Comparison of ENCODE assay signal across 1 cellular context in the genomic region with DNA sequence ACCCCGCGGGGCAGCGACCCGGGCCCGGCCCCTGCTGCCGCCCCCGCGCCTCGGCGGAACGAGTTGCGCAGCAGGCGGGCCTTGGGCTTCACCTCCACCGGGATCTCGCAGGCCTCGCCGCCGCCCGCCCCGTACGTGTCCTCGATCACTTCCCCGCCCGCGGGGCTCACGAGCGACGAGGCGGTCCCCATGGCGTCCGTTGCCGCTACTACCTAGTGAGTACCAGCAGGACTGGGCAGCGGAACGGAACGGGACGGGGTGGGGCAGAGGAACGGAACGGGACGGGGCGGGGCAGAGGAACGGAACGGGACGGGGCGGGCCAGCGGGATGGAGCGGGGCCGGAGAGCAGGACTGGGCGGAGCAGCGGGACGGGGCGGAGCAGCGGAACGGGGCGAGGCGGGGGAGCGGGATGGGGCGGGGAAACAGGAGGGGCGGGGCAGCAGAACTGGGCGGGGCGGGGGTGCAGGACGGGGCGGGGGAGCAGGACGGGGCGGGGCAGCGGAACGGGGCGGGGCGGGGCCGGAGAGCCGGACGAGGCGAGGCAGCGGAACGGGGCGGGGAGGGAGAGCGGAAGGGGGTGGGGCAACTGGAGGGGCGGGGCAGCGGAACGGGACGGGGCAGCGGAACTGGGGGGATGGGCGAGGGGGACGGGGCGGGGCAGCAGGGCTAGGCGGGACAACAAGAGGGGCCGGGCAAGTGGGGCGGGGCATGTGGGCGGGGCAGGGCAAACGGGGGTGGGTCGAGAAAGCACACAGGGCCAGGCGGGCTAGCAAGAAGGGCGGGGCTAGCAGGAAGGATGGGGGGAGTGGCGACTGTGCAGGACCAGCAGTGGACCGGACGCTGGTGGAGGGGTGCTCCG.
TF ChIP-seq lines count a peak whose summit lies in the region.

A gene with protein sequence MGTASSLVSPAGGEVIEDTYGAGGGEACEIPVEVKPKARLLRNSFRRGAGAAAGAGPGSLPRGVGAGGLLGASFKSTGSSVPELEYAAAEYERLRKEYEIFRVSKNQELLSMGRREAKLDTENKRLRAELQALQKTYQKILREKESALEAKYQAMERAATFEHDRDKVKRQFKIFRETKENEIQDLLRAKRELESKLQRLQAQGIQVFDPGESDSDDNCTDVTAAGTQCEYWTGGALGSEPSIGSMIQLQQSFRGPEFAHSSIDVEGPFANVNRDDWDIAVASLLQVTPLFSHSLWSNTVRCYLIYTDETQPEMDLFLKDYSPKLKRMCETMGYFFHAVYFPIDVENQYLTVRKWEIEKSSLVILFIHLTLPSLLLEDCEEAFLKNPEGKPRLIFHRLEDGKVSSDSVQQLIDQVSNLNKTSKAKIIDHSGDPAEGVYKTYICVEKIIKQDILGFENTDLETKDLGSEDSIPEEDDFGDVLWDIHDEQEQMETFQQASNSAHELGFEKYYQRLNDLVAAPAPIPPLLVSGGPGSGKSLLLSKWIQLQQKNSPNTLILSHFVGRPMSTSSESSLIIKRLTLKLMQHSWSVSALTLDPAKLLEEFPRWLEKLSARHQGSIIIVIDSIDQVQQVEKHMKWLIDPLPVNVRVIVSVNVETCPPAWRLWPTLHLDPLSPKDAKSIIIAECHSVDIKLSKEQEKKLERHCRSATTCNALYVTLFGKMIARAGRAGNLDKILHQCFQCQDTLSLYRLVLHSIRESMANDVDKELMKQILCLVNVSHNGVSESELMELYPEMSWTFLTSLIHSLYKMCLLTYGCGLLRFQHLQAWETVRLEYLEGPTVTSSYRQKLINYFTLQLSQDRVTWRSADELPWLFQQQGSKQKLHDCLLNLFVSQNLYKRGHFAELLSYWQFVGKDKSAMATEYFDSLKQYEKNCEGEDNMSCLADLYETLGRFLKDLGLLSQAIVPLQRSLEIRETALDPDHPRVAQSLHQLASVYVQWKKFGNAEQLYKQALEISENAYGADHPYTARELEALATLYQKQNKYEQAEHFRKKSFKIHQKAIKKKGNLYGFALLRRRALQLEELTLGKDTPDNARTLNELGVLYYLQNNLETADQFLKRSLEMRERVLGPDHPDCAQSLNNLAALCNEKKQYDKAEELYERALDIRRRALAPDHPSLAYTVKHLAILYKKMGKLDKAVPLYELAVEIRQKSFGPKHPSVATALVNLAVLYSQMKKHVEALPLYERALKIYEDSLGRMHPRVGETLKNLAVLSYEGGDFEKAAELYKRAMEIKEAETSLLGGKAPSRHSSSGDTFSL (N-terminal part only) (minus strand): TSS at position 245 of the 859 bp plus-strand sequence. CDS start 54 bp downstream, at position 191.

TF ChIP-seq in H1, 55 proteins besides CTCF, POLR2A, EP300 and RAD21:
- TF ChIP-seq SP1 (IDR thresholded peaks at IDR 0.05; ENCODE audit: low read depth, low read length) (peak; percentile 49; the same call in 1 of the 2 replicates), SIX5 (IDR thresholded peaks at IDR 0.05; ENCODE audit: low read depth, low read length) (no peak), MAFK (IDR thresholded peaks at IDR 0.05; ENCODE audit: low read depth, low read length) (no peak), CBX5 (IDR thresholded peaks at IDR 0.05; ENCODE audit: low read depth, low read length) (no peak), TBP (IDR thresholded peaks at IDR 0.05; ENCODE audit: low read depth, low read length) (0 out of 2 replicates have a peak, but pooled peaks have one; percentile 18), SIN3A (conservative IDR thresholded peaks at IDR 0.05 in 1 of 2, IDR thresholded peaks at IDR 0.05 in 1 of 2; ENCODE audit: low read depth in 1 of 2, low read length in 2 of 2) (0 out of 4 replicates have a peak, but pooled peaks of 1 of the 2 experiments have one; percentile 30), POLR2AphosphoS5 (IDR thresholded peaks at IDR 0.05; ENCODE audit: low read depth, low read length) (peak; percentile 81), RNF2 (IDR thresholded peaks at IDR 0.05; ENCODE audit: borderline replicate concordance, low read depth, low read length, missing control alignments, poor library complexity, severe bottlenecking) (no peak), BACH1 (IDR thresholded peaks at IDR 0.05; ENCODE audit: low read length) (peak; percentile 67; the same call in 1 of the 2 replicates), TEAD4 (IDR thresholded peaks at IDR 0.05; ENCODE audit: low read depth, low read length) (no peak), HDAC6 (IDR thresholded peaks at IDR 0.05; ENCODE audit: low read depth, low read length) (no peak), BRCA1 (IDR thresholded peaks at IDR 0.05; ENCODE audit: low read depth, low read length) (no peak), ZNF274 (IDR thresholded peaks at IDR 0.05; ENCODE audit: borderline replicate concordance, extremely low read depth, low read length) (no peak), CHD2 (IDR thresholded peaks at IDR 0.05; ENCODE audit: low read length) (no peak), SIRT6 (IDR thresholded peaks at IDR 0.05; ENCODE audit: low read length) (no peak), KDM1A (IDR thresholded peaks at IDR 0.05; ENCODE audit: borderline replicate concordance, low read length) (no peak), TAF1 (IDR thresholded peaks at IDR 0.05; ENCODE audit: low read depth, low read length) (peak; percentile 48), HDAC2 (IDR thresholded peaks at IDR 0.05; ENCODE audit: borderline replicate concordance in 1 of 2, low read depth in 2 of 2, low read length in 2 of 2) (0 out of 4 replicates have a peak, but pooled peaks of 1 of the 2 experiments have one; percentile 40), GTF2F1 (IDR thresholded peaks at IDR 0.05; ENCODE audit: borderline replicate concordance, low read depth, low read length) (no peak), NRF1 (IDR thresholded peaks at IDR 0.05; ENCODE audit: low read depth, low read length) (no peak), CEBPB (IDR thresholded peaks at IDR 0.05; ENCODE audit: low read depth, low read length) (no peak), RBBP5 (IDR thresholded peaks at IDR 0.05; ENCODE audit: borderline replicate concordance, low read depth, low read length) (0 out of 2 replicates have a peak, but pooled peaks have one; percentile 75), EGR1 (IDR thresholded peaks at IDR 0.05; ENCODE audit: borderline replicate concordance, low read depth, low read length) (peak; percentile 57; the same call in 1 of the 2 replicates), KDM5A (IDR thresholded peaks at IDR 0.05; ENCODE audit: low read length) (no peak), TCF12 (IDR thresholded peaks at IDR 0.05; ENCODE audit: low read depth, low read length) (no peak), PHF8 (conservative IDR thresholded peaks at IDR 0.05; ENCODE audit: low read depth, low read length) (peak; percentile 67), SP4 (IDR thresholded peaks at IDR 0.05; ENCODE audit: low read length) (no peak)
